Comparison of ENCODE assay signal across 28 cellular contexts in genomic region chr2:175402591-175402990, GRCh38.
"Had no signal": no experiment of that assay in that cellular context is flagged by ENCODE, and none has a peak within 500 bp of the region (broad histone marks: within the 10 kb centered on the region; RNA-seq: fewer than 3 reads in every experiment).

No MANE protein-coding gene starts in this region.

- DNase-seq: activated CD4-positive, alpha-beta T cell treated with anti-CD3 and anti-CD28 coated beads for 4 hours; activated CD4-positive, alpha-beta T cell treated with anti-CD3 and anti-CD28 coated beads, Interleukin-2, amount 50 U/mL, for 4 hours; activated naive CD4-positive, alpha-beta T cell; activated T-cell treated with anti-CD3 and anti-CD28 coated beads for 4 hours; activated T-cell treated with anti-CD3 and anti-CD28 coated beads, Interleukin-2, amount 50 U/mL, for 72 hours; anterior cingulate cortex; esophagus squamous epithelium; left lung; lower lobe of right lung; mesenchymal stem cell; naive thymus-derived CD8-positive, alpha-beta T cell; occipital lobe; stimulated activated CD4-positive, alpha-beta T cell treated with anti-CD3 and anti-CD28 coated beads, Interleukin-4, amount 100 ng/mL, for 4 hours; stimulated activated CD8-positive, alpha-beta memory T cell treated with anti-CD3 and anti-CD28 coated beads, Interleukin-4, amount 100 ng/mL, for 48 hours; stimulated activated naive CD8-positive, alpha-beta T cell treated with anti-CD3 and anti-CD28 coated beads, Interleukin-15, amount 100 ng/mL, for 72 hours; substantia nigra; thyroid gland; upper lobe of left lung had no signal

- H3K27ac ChIP-seq: esophagus squamous epithelium, left lung, lower lobe of right lung, skin epidermis, thyroid gland, upper lobe of left lung, vagina, VCaP had no signal

- FAIRE-seq: bronchial epithelial cell, frontal cortex, islet of Langerhans, TTC549 had no signal

- H3K9me3 ChIP-seq: esophagus squamous epithelium, left lung, lower lobe of right lung, thyroid gland, upper lobe of left lung, vagina had no signal

- H3K27me3 ChIP-seq: esophagus squamous epithelium, left lung, thyroid gland, upper lobe of left lung, vagina had no signal

- H3K36me3 ChIP-seq: esophagus squamous epithelium, left lung, lower lobe of right lung, thyroid gland, upper lobe of left lung, vagina had no signal

- ATAC-seq: activated naive CD4-positive, alpha-beta T cell treated with anti-CD3 and anti-CD28 coated beads, Interleukin-2, amount 50 U/mL, for 72 hours; activated T-cell treated with anti-CD3 and anti-CD28 coated beads, Interleukin-2, amount 50 U/mL, for 72 hours; left lung; lower lobe of right lung; naive thymus-derived CD8-positive, alpha-beta T cell; sciatic nerve; stimulated activated memory B cell treated with anti-CD40 and anti-IgM and Interleukin-4, amounts not matched to agents 10 μg/mL and 1 μg/mL and 100 μg/mL, for 72 hours; stimulated activated naive CD8-positive, alpha-beta T cell treated with anti-CD3 and anti-CD28 coated beads, Interleukin-15, amount 100 ng/mL, for 72 hours had no signal

- H3K4me1 ChIP-seq: esophagus squamous epithelium, left lung, lower lobe of right lung, thyroid gland, upper lobe of left lung, vagina had no signal

- H3K4me3 ChIP-seq: esophagus squamous epithelium, left lung, lower lobe of right lung, skin epidermis, thyroid gland, upper lobe of left lung, vagina had no signal
